ENCODE assay signal across 9 cellular contexts in genomic region chr11:74749965-74750296, GRCh38. TPM values are rescaled to one million over a fixed set of nuclear protein-coding genes. Genes with fewer than 3 reads are reported as not detected.
DNase-seq lines count a peak whose midpoint lies in the region; ATAC-seq, FAIRE-seq and TF ChIP-seq lines count a peak whose summit lies in the region.
"Had no signal": no experiment of that assay in that cellular context is flagged by ENCODE, and none has a peak within 500 bp of the region (broad histone marks: within the 10 kb centered on the region; RNA-seq: fewer than 3 reads in every experiment).

No MANE protein-coding gene starts in this region.

- H3K4me3 ChIP-seq in A549 = peak overlapping the region; percentile 62

- H3K27ac Mint-ChIP-seq in MCF 10A (ENCODE audit: low read depth, unreplicated experiment) (peak overlapping the region; percentile 85), mesothelial cell of epicardium (peak overlapping the region; percentile 90)

- ATAC-seq in A549 = no peak
- ATAC-seq in GM21717 (IDR thresholded peaks at IDR 0.05; ENCODE audit: unreplicated experiment) = no peak
- ATAC-seq in GM21423 (IDR thresholded peaks at IDR 0.05; ENCODE audit: unreplicated experiment) = no peak

- H3K4me1 ChIP-seq in A549 = peaks cover 46% of the 10 kb centered on the region

- peak overlapping the region; percentile 83 to 97 for H3K27ac ChIP-seq in A549

- H3K36me3 Mint-ChIP-seq in MCF 10A (ENCODE audit: insufficient read depth, unreplicated experiment) (no peaks in the 10 kb centered on the region), mesothelial cell of epicardium (no peaks in the 10 kb centered on the region)

- FAIRE-seq in A549 (lab: Jason Lieb, UNC) = no peak
- FAIRE-seq: TTC549 had no signal

- POLR2A ChIA-PET in A549 (lab: Yijun Ruan, JAX) = interaction anchor here (1.5 kb wide), 1 partner anchor 257 kb away, joined by 3 read pairs; the partner anchor contains the start of gene LIPT2
- POLR2A ChIA-PET in MCF 10A (lab: Yijun Ruan, JAX) = interaction anchor here (1.0 to 2.4 kb wide), 6 partner anchors 10 to 414 kb away, joined by 3 to 13 read pairs (median 4); no protein-coding TSS in a partner anchor

- H3K9me3 ChIP-seq in A549 = no peaks in the 10 kb centered on the region

- H3K9me3 Mint-ChIP-seq in MCF 10A (ENCODE audit: unreplicated experiment) (no peaks in the 10 kb centered on the region), mesothelial cell of epicardium (no peaks in the 10 kb centered on the region)

- TF ChIP-seq POLR2A in A549 (IDR thresholded peaks at IDR 0.05; ENCODE audit: low read length) = no peak

- H3K4me2 ChIP-seq in A549 = peak overlapping the region; percentile 82

- TF ChIP-seq CTCF in A549 (IDR thresholded peaks at IDR 0.05) (no peak), MCF 10A (IDR thresholded peaks at IDR 0.05; ENCODE audit: unreplicated experiment) (no peak), mesothelial cell of epicardium (IDR thresholded peaks at IDR 0.05; ENCODE audit: unreplicated experiment) (no peak)

- intact Hi-C loops in MCF 10A (cut with micrococcal nuclease) = no loop called here

- no peak for TF ChIP-seq EP300 in A549 (IDR thresholded peaks at IDR 0.05)

- CTCF ChIA-PET in A549 (lab: Yijun Ruan, JAX) = interaction anchor here (0.8 to 2.7 kb wide), 4 partner anchors 10 to 117 kb away, joined by 3 to 21 read pairs (median 4); no protein-coding TSS in a partner anchor
- CTCF ChIA-PET in MCF 10A (lab: Yijun Ruan, JAX) = interaction anchor here (1.3 to 1.6 kb wide), 2 partner anchors 24 to 115 kb away, joined by 3 to 4 read pairs; no protein-coding TSS in a partner anchor

- H3K4me3 Mint-ChIP-seq in MCF 10A (ENCODE audit: unreplicated experiment) = peak overlapping the region; percentile 91
- H3K4me3 Mint-ChIP-seq in mesothelial cell of epicardium = peak overlapping the region; percentile 78

- no peak for TF ChIP-seq RAD21 in A549 (conservative IDR thresholded peaks at IDR 0.05 in 1 of 2, IDR thresholded peaks at IDR 0.05 in 1 of 2)

- TSS peak; percentile 73 for BruUV-seq in MCF 10A (replicated peaks; lab: Mats Ljungman, UMichigan)

- H3K27me3 Mint-ChIP-seq in MCF 10A (ENCODE audit: insufficient read depth, unreplicated experiment) (no peaks in the 10 kb centered on the region), mesothelial cell of epicardium (ENCODE audit: low read depth) (no peaks in the 10 kb centered on the region)

- WGBS in A549 (ENCODE audit: missing lambda C conversion rate) = 11% methylated on average over 2 of the region's 2 CpGs

- DNase-seq in A549 (ENCODE audit: low read depth in 1 of 2, low spot score in 1 of 2) = no peak
- DNase-seq in HT1080 (ENCODE audit: low read depth) = peak; percentile 13
- DNase-seq in MCF 10A (ENCODE audit: unreplicated experiment) = no peak
- DNase-seq in mesothelial cell of epicardium (ENCODE audit: low spot score in 2 of 2, unreplicated experiment in 2 of 2) = no peak
- DNase-seq in NCI-H146 treated with DMSO at 0.1 percent for 48 hours (lab: John Stamatoyannopoulos, UW; ENCODE audit: unreplicated experiment) = no peak
- DNase-seq in middle frontal gyrus (ENCODE audit: extremely low spot score, low spot score) = no peak

- H3K4me1 Mint-ChIP-seq in MCF 10A (ENCODE audit: insufficient read depth, unreplicated experiment) (peaks cover 25% of the 10 kb centered on the region), mesothelial cell of epicardium (peaks cover 38% of the 10 kb centered on the region)

TF ChIP-seq in A549, 52 proteins besides CTCF, POLR2A, EP300 and RAD21:
- no peak for TF ChIP-seq RNF2 (IDR thresholded peaks at IDR 0.05; ENCODE audit: borderline replicate concordance, low read depth)
- no peak for TF ChIP-seq POLR2AphosphoS2 (conservative IDR thresholded peaks at IDR 0.05; ENCODE audit: low read length)
- no peak for TF ChIP-seq RARB (CRISPR knock-in tag; IDR thresholded peaks at IDR 0.05)
- no peak for TF ChIP-seq RFX5 (IDR thresholded peaks at IDR 0.05)
- TF ChIP-seq REST (IDR thresholded peaks at IDR 0.05) = no peak
- no peak for TF ChIP-seq HEYL (CRISPR knock-in tag; IDR thresholded peaks at IDR 0.05)

RNA-seq across cellular contexts. Expression of gene RNF169, which starts 1.3 kb away (rescaled TPM):
- polyA plus RNA-seq in A549 (2011; rRNA removed) = 10.7 and 11.1 TPM in 2 replicates
- polyA plus RNA-seq in A549 (2012; cell fraction: cytosol; rRNA removed) = 1.2 and 1.4 TPM in 2 replicates
- 1.2 and 1.7 TPM in 2 replicates for polyA plus RNA-seq in A549 (2012; cell fraction: nucleus; rRNA removed)
- polyA plus RNA-seq in A549 (2017; fragmentation: RNase III; extraction: RNeasy Plus Mini Kit Qiagen cat#74134 plus additional on column Dnase treatment) = 5.8 to 6.3 TPM (median 6.2 TPM) in 3 replicates
- 25.6 and 28.7 TPM in 2 replicates for polyA minus RNA-seq in A549 (2011; rRNA and poly(A)+ RNA removed)
- total RNA-seq in HT1080 (2014; rRNA removed; shearing (Covaris generic)) = 13.0 TPM in 2 replicates
- polyA plus RNA-seq in HT1080 (2015; cell fraction: cytosol; rRNA removed) = 7.6 and 9.6 TPM in 2 replicates
- polyA plus RNA-seq in HT1080 (2015; cell fraction: nucleus; rRNA removed) = 24.3 and 25.3 TPM in 2 replicates
- 15.0 and 18.0 TPM in 2 replicates for total RNA-seq in MCF 10A (2022)
- total RNA-seq in mesothelial cell of epicardium = 22.9 to 24.2 TPM (median 23.7 TPM) in 3 replicates

RNA-seq across cellular contexts. Expression of gene CHRDL2, which starts 18.7 kb away (rescaled TPM):
- polyA plus RNA-seq in A549 (2011; rRNA removed) (1.8 and 2.3 TPM in 2 replicates), A549 (2017; fragmentation: RNase III; extraction: RNeasy Plus Mini Kit Qiagen cat#74134 plus additional on column Dnase treatment) (2.6 to 5.8 TPM (median 5.4 TPM) in 3 replicates)
- 4.9 and 6.3 TPM in 2 replicates for polyA plus RNA-seq in A549 (2012; cell fraction: cytosol; rRNA removed)
- 5.5 and 5.8 TPM in 2 replicates for polyA plus RNA-seq in A549 (2012; cell fraction: nucleus; rRNA removed)
- 1.7 and 3.4 TPM in 2 replicates for polyA minus RNA-seq in A549 (2011; rRNA and poly(A)+ RNA removed)
- not detected in 2 replicates for total RNA-seq in HT1080 (2014; rRNA removed; shearing (Covaris generic))
- polyA plus RNA-seq in HT1080 (2015; cell fraction: cytosol; rRNA removed) = not detected in 2 replicates
- not detected in 2 replicates for polyA plus RNA-seq in HT1080 (2015; cell fraction: nucleus; rRNA removed)
- total RNA-seq in MCF 10A (2022) (not detected in 2 replicates), mesothelial cell of epicardium (0.45 to 0.65 TPM in 2 of 3 replicates, not detected in the other)
